ENCODE assay signal across 8 cellular contexts in genomic region chr22:19430890-19431541, GRCh38. TPM values are rescaled to one million over a fixed set of nuclear protein-coding genes. Genes with fewer than 3 reads are reported as not detected.
DNase-seq lines count a peak whose midpoint lies in the region; ATAC-seq and TF ChIP-seq lines count a peak whose summit lies in the region.

No MANE protein-coding gene starts in this region.

- no peaks in the 10 kb centered on the region for H3K27me3 Mint-ChIP-seq in natural killer cell (ENCODE audit: low read depth in 2 of 2)

- WGBS in esophagus squamous epithelium, 2 donors, result 0% methylated on average over 3 of the region's 53 CpGs; no CpG with 5 or more reads in 1 of the 2 donors

- TF ChIP-seq CTCF in WI38 (IDR thresholded peaks at IDR 0.05; ENCODE audit: low read depth, low read length), result no peak
- TF ChIP-seq CTCF in esophagus squamous epithelium (IDR thresholded peaks at IDR 0.05), result peak in 1 of 6 experiments; percentile 10
- no peak for TF ChIP-seq CTCF in natural killer cell (IDR thresholded peaks at IDR 0.05)

- H3K36me3 Mint-ChIP-seq in natural killer cell, result peaks cover 6% of the 10 kb centered on the region

- peak overlapping the region; percentile 93 to 100 for H3K27ac Mint-ChIP-seq in natural killer cell

- peaks cover 0 to 24% (median 1%) of the 10 kb centered on the region in 3 donors for H3K36me3 ChIP-seq in esophagus squamous epithelium

- peak overlapping the region; percentile 83 to 99 (median 98) for H3K27ac ChIP-seq in esophagus squamous epithelium

- DNase-seq in NCI-H146 (lab: John Stamatoyannopoulos, UW), result peak; percentile 29
- DNase-seq in NCI-H146 treated with DMSO at 0.1 percent for 48 hours (lab: John Stamatoyannopoulos, UW; ENCODE audit: unreplicated experiment), result no peak
- no peak for DNase-seq in esophagus squamous epithelium (lab: John Stamatoyannopoulos, UW)
- DNase-seq in natural killer cell, result peak; percentile 49
- no peak for DNase-seq in hippocampal formation (lab: John Stamatoyannopoulos, UW)
- DNase-seq in NK-92 treated with Interleukin-12 subunit alpha and Interleukin-12 subunit beta, amount 100 ng/mL, for 24 hours (lab: John Stamatoyannopoulos, UW), result no peak

- peaks cover 41 to 50% of the 10 kb centered on the region in 2 donors for H3K4me1 Mint-ChIP-seq in natural killer cell

- peaks cover 4 to 49% (median 19%) of the 10 kb centered on the region in 3 donors for H3K4me1 ChIP-seq in esophagus squamous epithelium

- H3K9me3 ChIP-seq in esophagus squamous epithelium, result no peaks in the 10 kb centered on the region

- H3K4me3 Mint-ChIP-seq in natural killer cell, result peak overlapping the region; percentile 97

- H3K27me3 ChIP-seq in esophagus squamous epithelium, result no peaks in the 10 kb centered on the region

- peak overlapping the region; percentile 72 for H3K4me3 ChIP-seq in WI38 (ENCODE audit: low read depth, low read length)
- H3K4me3 ChIP-seq in esophagus squamous epithelium, result peak overlapping the region; percentile 66 to 90 (median 84)

- ATAC-seq in HG03342 (IDR thresholded peaks at IDR 0.05; ENCODE audit: unreplicated experiment) (peak; percentile 5), natural killer cell (no peak)

- no peak for TF ChIP-seq POLR2A in esophagus squamous epithelium (IDR thresholded peaks at IDR 0.05)

- intact Hi-C loops in esophagus squamous epithelium (cut with DNase I) (no loop called here), natural killer cell (cut with micrococcal nuclease) (loop anchor here (10.0 kb wide), 1 partner anchor 306 kb away; the partner anchor contains the start of gene DGCR2)

- H3K9me3 Mint-ChIP-seq in natural killer cell, result no peaks in the 10 kb centered on the region

RNA-seq across cellular contexts. Expression of gene HIRA, which starts 0.5 kb away (rescaled TPM):
- 10 to 100 TPM; 11.2 to 19.8 (median 14.4) TPM for total RNA-seq in esophagus squamous epithelium
- total RNA-seq in natural killer cell, result 10 to 100 TPM; 49.6 to 75.9 (median 50.9) TPM

RNA-seq across cellular contexts. Expression of gene MRPL40, which starts 1.3 kb away (rescaled TPM):
- total RNA-seq in esophagus squamous epithelium, result 10 to 100 TPM; 14.6 to 25.7 (median 17.5) TPM
- total RNA-seq in natural killer cell, result 10 to 100 TPM; 11.6 to 16.7 (median 14.2) TPM

RNA-seq across cellular contexts. Expression of gene C22orf39, which starts 16.5 kb away (rescaled TPM):
- total RNA-seq in esophagus squamous epithelium (10 to 100 TPM; 15.8 to 54.0 (median 24.7) TPM), natural killer cell (10 to 100 TPM; 45.4 to 53.3 (median 50.2) TPM)

RNA-seq across cellular contexts. Expression of gene UFD1, which starts 48.0 kb away (rescaled TPM):
- total RNA-seq in esophagus squamous epithelium (10 to 100 TPM; 33.0 to 57.4 (median 45.6) TPM), natural killer cell (100 to 1,000 TPM in 1 of 3 donors, 10 to 100 TPM in 2; 73.8 to 101 (median 77.8) TPM)

RNA-seq across cellular contexts. Expression of gene CDC45, which starts 48.7 kb away (rescaled TPM):
- total RNA-seq in esophagus squamous epithelium, result 10 to 100 TPM in 2 of 4 donors, 1 to 10 TPM in 2; 3.4 to 16.7 (median 9.1) TPM
- 1 to 10 TPM; 1.6 to 4.8 (median 3.3) TPM for total RNA-seq in natural killer cell

Comparison
In these comparisons a context has a peak if more than half of its experiments do, and no peak if none do; other contexts are left out.
1. DNase-seq: peak in NCI-H146 (single experiment) and natural killer cell (single experiment); none in NCI-H146 treated with DMSO at 0.1 percent for 48 hours (single experiment), esophagus squamous epithelium (single experiment), hippocampal formation (0 of 2) and NK-92 treated with Interleukin-12 subunit alpha and Interleukin-12 subunit beta, amount 100 ng/mL, for 24 hours (single experiment).